In the genomic region with DNA sequence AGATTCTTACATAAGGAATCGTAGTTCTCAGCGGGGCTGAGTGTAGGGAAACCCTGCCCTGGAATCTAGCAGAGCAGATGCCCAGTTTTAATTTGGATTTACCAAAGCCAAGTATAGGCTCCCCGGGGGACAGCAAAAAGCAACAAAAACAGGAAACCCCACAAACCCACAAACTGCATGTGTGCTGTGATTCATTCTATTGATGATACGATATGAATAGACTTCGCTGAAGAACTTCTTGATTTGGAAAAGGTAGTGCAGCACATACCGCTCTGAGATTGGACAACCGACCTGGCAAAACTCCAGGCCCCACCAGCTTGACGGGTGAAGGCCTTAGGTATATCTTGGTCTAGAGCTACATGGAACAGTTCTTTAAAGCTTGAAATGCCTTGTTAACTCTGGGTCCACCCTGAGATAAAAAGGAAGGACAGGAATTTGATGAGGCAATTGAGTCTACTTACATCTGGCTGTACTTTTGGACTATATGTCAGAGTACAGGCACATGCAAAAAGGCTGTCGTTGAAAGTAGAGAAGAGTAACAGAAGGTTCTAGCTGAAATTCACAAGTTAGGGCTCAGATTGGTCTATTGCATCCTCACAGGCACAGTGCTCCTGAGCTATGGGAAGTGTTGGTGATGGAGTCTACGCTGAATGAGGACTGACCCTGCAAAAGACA, we compare ENCODE assay signal across 22 cellular contexts. TPM values are rescaled to one million over a fixed set of nuclear protein-coding genes. Genes with fewer than 3 reads are reported as not detected.
DNase-seq lines count a peak whose midpoint lies in the region.
"Had no signal": no experiment of that assay in that cellular context is flagged by ENCODE, and none has a peak within 500 bp of the region (broad histone marks: within the 10 kb centered on the region; RNA-seq: fewer than 3 reads in every experiment).

No MANE protein-coding gene starts in this region.

- no peak overlapping the region for H3K9ac ChIP-seq in skeletal muscle satellite cell (ENCODE audit: low read depth, low read length)

- peak overlapping the region; percentile 11 for H3K4me2 ChIP-seq in skeletal muscle satellite cell (ENCODE audit: low read length)

- H3K36me3 Mint-ChIP-seq in activated CD4-positive, alpha-beta T cell treated with anti-CD3 and anti-CD28 coated beads, Interleukin-2, amount 10 ng/mL, durations not matched to agents 7 days and 5 days (ENCODE audit: low read depth), result no peaks in the 10 kb centered on the region
- H3K36me3 Mint-ChIP-seq: activated naive CD4-positive, alpha-beta T cell treated with anti-CD3 and anti-CD28 coated beads, Interleukin-2, amount 10 ng/mL, durations not matched to agents 7 days and 5 days; naive thymus-derived CD8-positive, alpha-beta T cell had no signal

- H3K9me3 Mint-ChIP-seq in activated CD4-positive, alpha-beta T cell treated with anti-CD3 and anti-CD28 coated beads, Interleukin-2, amount 10 ng/mL, durations not matched to agents 7 days and 5 days, result no peaks in the 10 kb centered on the region
- H3K9me3 Mint-ChIP-seq: activated naive CD4-positive, alpha-beta T cell treated with anti-CD3 and anti-CD28 coated beads, Interleukin-2, amount 10 ng/mL, durations not matched to agents 7 days and 5 days; central memory CD8-positive, alpha-beta T cell; naive thymus-derived CD8-positive, alpha-beta T cell had no signal

- peak overlapping the region; percentile 26 for H3K27ac ChIP-seq in epithelial cell of prostate
- H3K27ac ChIP-seq: left ventricle myocardium inferior, right lobe of liver, RWPE1 had no signal

- in situ Hi-C loops in G401 (cut with HindIII; ENCODE audit: low sequenced_read_pairs), result no loop called here

- peak; percentile 7 for DNase-seq in activated CD4-positive, alpha-beta T cell treated with anti-CD3 and anti-CD28 coated beads, Interleukin-2, amount 10 ng/mL, durations not matched to agents 7 days and 5 days
- DNase-seq in activated CD4-positive, alpha-beta T cell treated with anti-CD3 and anti-CD28 coated beads for 1 hour, result no peak
- DNase-seq in T-helper 22 cell (ENCODE audit: low read depth), result peak; percentile 24
- DNase-seq in epithelial cell of prostate (ENCODE audit: low read depth, low spot score), result no peak
- DNase-seq in stimulated activated naive CD4-positive, alpha-beta T cell (lab: John Stamatoyannopoulos, UW), result no peak
- DNase-seq in G401 (ENCODE audit: low spot score), result no peak
- no peak for DNase-seq in NCI-H2107 (lab: John Stamatoyannopoulos, UW)
- DNase-seq: activated naive CD4-positive, alpha-beta T cell treated with anti-CD3 and anti-CD28 coated beads, Interleukin-2, amount 10 ng/mL, durations not matched to agents 7 days and 5 days; HCEC 1CT; hypothalamus; left ventricle myocardium inferior; naive thymus-derived CD8-positive, alpha-beta T cell; NCI-H1436; right lobe of liver; stomach had no signal

- CTCF ChIA-PET in activated CD4-positive, alpha-beta T cell treated with anti-CD3 and anti-CD28 coated beads, Interleukin-2, amount 10 ng/mL, durations not matched to agents 7 days and 5 days (lab: Charles Lee), result interaction anchor here (0.6 to 2.0 kb wide), 7 partner anchors 8 to 440 kb away, joined by 3 to 10 read pairs (median 3); a partner anchor contains a TSS

- POLR2A ChIA-PET in activated CD4-positive, alpha-beta T cell treated with anti-CD3 and anti-CD28 coated beads, Interleukin-2, amount 10 ng/mL, durations not matched to agents 7 days and 5 days (lab: Charles Lee), result no interaction called here

- H3K27me3 Mint-ChIP-seq in activated CD4-positive, alpha-beta T cell treated with anti-CD3 and anti-CD28 coated beads, Interleukin-2, amount 10 ng/mL, durations not matched to agents 7 days and 5 days, result peaks cover 6% of the 10 kb centered on the region

- H3K4me3 Mint-ChIP-seq in activated CD4-positive, alpha-beta T cell treated with anti-CD3 and anti-CD28 coated beads, Interleukin-2, amount 10 ng/mL, durations not matched to agents 7 days and 5 days, result no peak overlapping the region
- H3K4me3 Mint-ChIP-seq: activated naive CD4-positive, alpha-beta T cell treated with anti-CD3 and anti-CD28 coated beads, Interleukin-2, amount 10 ng/mL, durations not matched to agents 7 days and 5 days; central memory CD8-positive, alpha-beta T cell had no signal

- no peaks in the 10 kb centered on the region for H3K36me3 ChIP-seq in skeletal muscle satellite cell (ENCODE audit: insufficient read depth, low read length)
- H3K36me3 ChIP-seq: left ventricle myocardium inferior, right lobe of liver, stomach had no signal

- H3K4me1 ChIP-seq in skeletal muscle satellite cell (ENCODE audit: control insufficient read depth, insufficient read depth, low read length), result peaks cover 16% of the 10 kb centered on the region
- H3K4me1 ChIP-seq: right lobe of liver had no signal

- H3K4me3 ChIP-seq in skeletal muscle satellite cell (ENCODE audit: low read length), result no peak overlapping the region
- H3K4me3 ChIP-seq: A549, K562, left ventricle myocardium inferior, right lobe of liver, stomach had no signal

- no peaks in the 10 kb centered on the region for H3K9me3 ChIP-seq in skeletal muscle satellite cell (replicated peaks; ENCODE audit: low read length)
- H3K9me3 ChIP-seq: A549, left ventricle myocardium inferior, right lobe of liver, stomach had no signal

- peaks cover 11% of the 10 kb centered on the region for H3K27me3 ChIP-seq in skeletal muscle satellite cell (ENCODE audit: control insufficient read depth, insufficient read depth, low read length)
- H3K27me3 ChIP-seq: right lobe of liver had no signal

- H3K4me1 Mint-ChIP-seq in activated CD4-positive, alpha-beta T cell treated with anti-CD3 and anti-CD28 coated beads, Interleukin-2, amount 10 ng/mL, durations not matched to agents 7 days and 5 days, result peaks cover 20% of the 10 kb centered on the region

- H3K27ac Mint-ChIP-seq in activated CD4-positive, alpha-beta T cell treated with anti-CD3 and anti-CD28 coated beads, Interleukin-2, amount 10 ng/mL, durations not matched to agents 7 days and 5 days, result peak overlapping the region; percentile 0
- H3K27ac Mint-ChIP-seq: activated naive CD4-positive, alpha-beta T cell treated with anti-CD3 and anti-CD28 coated beads, Interleukin-2, amount 10 ng/mL, durations not matched to agents 7 days and 5 days had no signal

RNA-seq across cellular contexts. Expression of a gene that starts 49.1 kb away (rescaled TPM):
- not detected for total RNA-seq in activated CD4-positive, alpha-beta T cell treated with anti-CD3 and anti-CD28 coated beads, Interleukin-2, amount 10 ng/mL, durations not matched to agents 7 days and 5 days
- total RNA-seq in skeletal muscle satellite cell (2012; rRNA removed), result not detected in 2 replicates
- not detected in 2 replicates for total RNA-seq in G401 (2014; rRNA removed; shearing (Covaris generic))
- total RNA-seq: epithelial cell of proximal tubule; K562; left ventricle myocardium inferior; naive thymus-derived CD8-positive, alpha-beta T cell; right lobe of liver; stomach; T-helper 1 cell treated with Interleukin-12 subunit alpha and Interleukin-12 subunit beta and Interleukin-4 antibody, amounts not matched to agents 30 ng/mL and 1 ng/mL, for 36 hours had no signal

Comparison
In these comparisons a context has a peak if more than half of its experiments do, and no peak if none do; other contexts are left out.
1. DNase-seq: peak in activated CD4-positive, alpha-beta T cell treated with anti-CD3 and anti-CD28 coated beads, Interleukin-2, amount 10 ng/mL, durations not matched to agents 7 days and 5 days (single experiment) and T-helper 22 cell (single experiment); none in activated CD4-positive, alpha-beta T cell treated with anti-CD3 and anti-CD28 coated beads for 1 hour (single experiment), epithelial cell of prostate (single experiment), stimulated activated naive CD4-positive, alpha-beta T cell (0 of 6), G401 (single experiment) and NCI-H2107 (single experiment).